In the genomic region with DNA sequence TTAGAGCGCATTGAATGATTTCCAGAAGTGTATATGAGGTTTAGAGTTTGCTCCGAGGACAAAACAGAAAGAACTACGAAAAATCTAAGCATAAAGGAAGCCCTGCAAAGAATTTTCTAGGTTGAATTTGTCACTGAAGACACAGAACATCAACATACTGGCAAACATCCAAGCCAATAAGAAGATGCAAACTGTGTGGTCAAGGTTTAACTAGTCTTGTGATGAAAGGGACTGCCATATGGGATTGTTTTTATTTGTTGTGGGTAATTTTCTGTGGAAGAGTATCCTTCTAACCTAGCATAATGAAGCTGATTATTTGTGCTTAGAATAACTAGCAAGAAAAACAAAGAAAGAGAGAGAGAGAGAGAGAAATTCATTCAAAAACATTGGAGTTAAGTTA, we compare ENCODE assay signal across 18 cellular contexts.
"Had no signal": no experiment of that assay in that cellular context is flagged by ENCODE, and none has a peak within 500 bp of the region (broad histone marks: within the 10 kb centered on the region; RNA-seq: fewer than 3 reads in every experiment).

No MANE protein-coding gene starts in this region.

- H3K4me3 ChIP-seq: right atrium auricular region, skin epidermis, tibial artery, uterus had no signal

- H3K27ac ChIP-seq: right atrium auricular region, skin epidermis, tibial artery, uterus had no signal

- H3K27me3 ChIP-seq: right atrium auricular region, tibial artery, uterus had no signal

- H3K4me1 ChIP-seq: right atrium auricular region, tibial artery, uterus had no signal

- ATAC-seq: natural killer cell treated with Interleukin-12 subunit alpha and Interleukin-12 subunit beta and Interleukin-15 and Interleukin-18, amount 100 ng/mL, for 72 hours; stimulated activated naive B cell treated with anti-CD40 and anti-IgM and Interleukin-4, amounts not matched to agents 10 μg/mL and 1 μg/mL and 100 μg/mL, for 72 hours had no signal

- DNase-seq: activated CD4-positive, alpha-beta T cell treated with anti-CD3 and anti-CD28 coated beads, Interleukin-2, amount 50 U/mL, for 1 hour; activated CD8-positive, alpha-beta memory T cell treated with anti-CD3 and anti-CD28 coated beads for 24 hours; activated naive CD8-positive, alpha-beta T cell treated with anti-CD3 and anti-CD28 coated beads, Interleukin-2, amount 10 ng/mL, durations not matched to agents 7 days and 5 days; anterior cingulate cortex; cerebellar nuclear complex; effector memory CD4-positive, alpha-beta T cell; head of caudate nucleus; kidney glomerular epithelial cell; mesendoderm; nucleus accumbens; stimulated activated CD4-positive, alpha-beta T cell treated with anti-CD3 and anti-CD28 coated beads, Interleukin-15, amount 100 ng/mL, for 24 hours; stimulated activated CD4-positive, alpha-beta T cell treated with anti-CD3 and anti-CD28 coated beads, Interleukin-4, amount 100 ng/mL, for 1 hour; stimulated activated naive B cell treated with anti-CD40 and anti-IgM and Interleukin-4, amounts not matched to agents 10 μg/mL and 1 μg/mL and 100 μg/mL, for 72 hours; tibial artery; uterus had no signal

- H3K36me3 ChIP-seq: right atrium auricular region, tibial artery, uterus had no signal
